9 cellular contexts compared by ENCODE assay signal in genomic region chr11:79441159-79441875, GRCh38. TPM values are rescaled to one million over a fixed set of nuclear protein-coding genes. Genes with fewer than 3 reads are reported as not detected.
DNase-seq lines count a peak whose midpoint lies in the region; ATAC-seq and TF ChIP-seq lines count a peak whose summit lies in the region.
"Had no signal": no experiment of that assay in that cellular context is flagged by ENCODE, and none has a peak within 500 bp of the region (broad histone marks: within the 10 kb centered on the region; RNA-seq: fewer than 3 reads in every experiment).

No MANE protein-coding gene starts in this region.

- H3K27ac Mint-ChIP-seq in nephron progenitor cell, result peak overlapping the region; percentile 96

- POLR2A ChIA-PET in BJ (lab: Charles Lee), result no interaction called here

- no peaks in the 10 kb centered on the region for H3K36me3 Mint-ChIP-seq in nephron progenitor cell (ENCODE audit: low read depth)

- no peaks in the 10 kb centered on the region for H3K9me3 Mint-ChIP-seq in nephron progenitor cell

- in situ Hi-C loops in KBM-7 (cut with MboI; ENCODE audit: low pct_unique_long_range_greater_than_20kb, low sequenced_read_pairs), result no loop called here

- peaks cover 11% of the 10 kb centered on the region for H3K27me3 Mint-ChIP-seq in nephron progenitor cell (ENCODE audit: low read depth, poor library complexity)

- H3K27me3 ChIP-seq in BJ (ENCODE audit: control insufficient read depth, insufficient read depth, low read length), result peaks cover 2% of the 10 kb centered on the region

- peak overlapping the region; percentile 61 for H3K4me3 ChIP-seq in BJ (ENCODE audit: low read depth, low read length)

- DNase-seq in BJ (ENCODE audit: low read depth) (no peak), KBM-7 (peak; percentile 53), ecto neural progenitor cell (ENCODE audit: low spot score) (peak; percentile 57), nephron progenitor cell (peak; percentile 35), foreskin melanocyte (no peak), activated T-cell treated with anti-CD3 and anti-CD28 coated beads for 4 hours (no peak), GM10266 (ENCODE audit: extremely low spot score) (no peak)
- DNase-seq: activated CD4-positive, alpha-beta T cell treated with anti-CD3 and anti-CD28 coated beads, Interleukin-2, amount 50 U/mL, for 4 hours had no signal

- peak overlapping the region; percentile 95 for H3K4me3 Mint-ChIP-seq in nephron progenitor cell

- peaks cover 32% of the 10 kb centered on the region for H3K4me1 Mint-ChIP-seq in nephron progenitor cell

- CTCF ChIA-PET in BJ (lab: Yijun Ruan, JAX), result interaction anchor here (0.7 to 3.2 kb wide), 9 partner anchors 9 to 259 kb away, joined by 3 to 15 read pairs (median 3); no protein-coding TSS in a partner anchor

- no peaks in the 10 kb centered on the region for H3K36me3 ChIP-seq in BJ (ENCODE audit: control insufficient read depth, insufficient read depth, low read length)

- TF ChIP-seq CTCF in BJ (IDR thresholded peaks at IDR 0.05; ENCODE audit: insufficient read depth, low read depth, low read length) (peak; percentile 26; the same call in 1 of the 2 replicates), nephron progenitor cell (IDR thresholded peaks at IDR 0.05) (peak; percentile 3), GM10266 (IDR thresholded peaks at IDR 0.05; ENCODE audit: control insufficient read depth, insufficient read depth, low read depth, missing control alignments) (no peak)

- ATAC-seq in GM21360 (IDR thresholded peaks at IDR 0.05; ENCODE audit: unreplicated experiment), result no peak

RNA-seq across cellular contexts. Expression of gene TENM4, which starts 0.5 kb away (rescaled TPM):
- polyA plus RNA-seq in BJ (2011; rRNA removed), result 0.36 and 0.39 TPM in 2 replicates
- polyA minus RNA-seq in BJ (2011; rRNA and poly(A)+ RNA removed), result 1.2 and 1.5 TPM in 2 replicates

Comparison
In these comparisons a context has a peak if more than half of its experiments do, and no peak if none do; other contexts are left out.
1. DNase-seq: peak in KBM-7 (single experiment), ecto neural progenitor cell (single experiment) and nephron progenitor cell (single experiment); none in BJ (single experiment), foreskin melanocyte (single experiment), activated T-cell treated with anti-CD3 and anti-CD28 coated beads for 4 hours (single experiment) and GM10266 (single experiment).